ENCODE assay signal across 1 cellular context in genomic region chr20:35768731-35769664, GRCh38.
TF ChIP-seq lines count a peak whose summit lies in the region.

No MANE protein-coding gene starts in this region.

TF ChIP-seq in HepG2, 621 proteins besides CTCF, POLR2A, EP300 and RAD21 (continued from another document and continues in another):
- TF ChIP-seq HNF1B (CRISPR knock-in tag; IDR thresholded peaks at IDR 0.05) = no peak
- no peak for TF ChIP-seq MAFK (conservative IDR thresholded peaks at IDR 0.05 in 1 of 2, IDR thresholded peaks at IDR 0.05 in 1 of 2; ENCODE audit: low read length in 2 of 2)
- TF ChIP-seq SMARCC2 (IDR thresholded peaks at IDR 0.05) = 0 out of 2 replicates have a peak, but pooled peaks have one; percentile 56
- TF ChIP-seq SP4 (CRISPR knock-in tag; IDR thresholded peaks at IDR 0.05) = no peak
- TF ChIP-seq SMAD1 (CRISPR knock-in tag; IDR thresholded peaks at IDR 0.05; ENCODE audit: borderline replicate concordance, low read depth) = no peak
- TF ChIP-seq ZBTB37 (CRISPR knock-in tag; IDR thresholded peaks at IDR 0.05) = no peak
- TF ChIP-seq KMT2B (CRISPR knock-in tag; IDR thresholded peaks at IDR 0.05) = no peak
- TF ChIP-seq ISX (CRISPR knock-in tag; conservative IDR thresholded peaks at IDR 0.05) = no peak
- no peak for TF ChIP-seq ZNF572 (CRISPR knock-in tag; IDR thresholded peaks at IDR 0.05)
- TF ChIP-seq ZNF431 (CRISPR knock-in tag; IDR thresholded peaks at IDR 0.05; ENCODE audit: borderline replicate concordance, low read depth) = no peak
- peak; percentile 40; the same call in 1 of the 2 replicates for TF ChIP-seq ZNF598 (CRISPR knock-in tag; IDR thresholded peaks at IDR 0.05; ENCODE audit: borderline replicate concordance)
- TF ChIP-seq ZFP91 (CRISPR knock-in tag; IDR thresholded peaks at IDR 0.05; ENCODE audit: borderline replicate concordance) = no peak
- TF ChIP-seq RBFOX2 (IDR thresholded peaks at IDR 0.05; ENCODE audit: low read depth, low read length) = no peak
- TF ChIP-seq ZNF552 (CRISPR knock-in tag; IDR thresholded peaks at IDR 0.05; ENCODE audit: borderline replicate concordance) = no peak
- TF ChIP-seq YY1 (IDR thresholded peaks at IDR 0.05; ENCODE audit: insufficient read depth, insufficient replicate concordance, low read depth, low read length) = peak; percentile 17
- TF ChIP-seq ATRX (CRISPR knock-in tag; IDR thresholded peaks at IDR 0.05; ENCODE audit: borderline replicate concordance) = no peak
- TF ChIP-seq JDP2 (CRISPR knock-in tag; IDR thresholded peaks at IDR 0.05; ENCODE audit: borderline replicate concordance) = no peak
- no peak for TF ChIP-seq E2F2 (CRISPR knock-in tag; IDR thresholded peaks at IDR 0.05; ENCODE audit: borderline replicate concordance)
- TF ChIP-seq FOXO1 (CRISPR knock-in tag; IDR thresholded peaks at IDR 0.05) = peak; percentile 59
- no peak for TF ChIP-seq ZBTB2 (CRISPR knock-in tag; IDR thresholded peaks at IDR 0.05; ENCODE audit: low read depth)
- TF ChIP-seq ZNF12 (CRISPR knock-in tag; IDR thresholded peaks at IDR 0.05) = peak; percentile 50; the same call in 1 of the 2 replicates
- TF ChIP-seq LBX2 (CRISPR knock-in tag; IDR thresholded peaks at IDR 0.05; ENCODE audit: borderline replicate concordance) = no peak
- no peak for TF ChIP-seq RNF2 (conservative IDR thresholded peaks at IDR 0.05; ENCODE audit: low read depth)
- TF ChIP-seq ZFP82 (CRISPR knock-in tag; IDR thresholded peaks at IDR 0.05; ENCODE audit: borderline replicate concordance) = no peak
- no peak for TF ChIP-seq ZNF232 (CRISPR knock-in tag; IDR thresholded peaks at IDR 0.05; ENCODE audit: borderline replicate concordance)
- no peak for TF ChIP-seq ZC3H13 (CRISPR knock-in tag; IDR thresholded peaks at IDR 0.05)
- TF ChIP-seq LCORL (IDR thresholded peaks at IDR 0.05) = no peak
- no peak for TF ChIP-seq LCORL (CRISPR knock-in tag; IDR thresholded peaks at IDR 0.05)
- no peak for TF ChIP-seq PHF5A (CRISPR knock-in tag; IDR thresholded peaks at IDR 0.05; ENCODE audit: low read depth, unreplicated experiment)
- no peak for TF ChIP-seq ZFP41 (CRISPR knock-in tag; IDR thresholded peaks at IDR 0.05; ENCODE audit: borderline replicate concordance)
- peak in 1 of 2 experiments; percentile 88; a peak in 2 of 4 replicates for TF ChIP-seq HMGXB4 (CRISPR knock-in tag; IDR thresholded peaks at IDR 0.05; ENCODE audit: borderline replicate concordance in 1 of 2, low read depth in 1 of 2)
- no peak for TF ChIP-seq NFE2L1 (CRISPR knock-in tag; IDR thresholded peaks at IDR 0.05; ENCODE audit: borderline replicate concordance)
- TF ChIP-seq ARNT2 (CRISPR knock-in tag; IDR thresholded peaks at IDR 0.05; ENCODE audit: low read depth) = 0 out of 2 replicates have a peak, but pooled peaks have one; percentile 17
- no peak for TF ChIP-seq RFXANK (CRISPR knock-in tag; IDR thresholded peaks at IDR 0.05)
- no peak for TF ChIP-seq SP5 (CRISPR knock-in tag; IDR thresholded peaks at IDR 0.05; ENCODE audit: borderline replicate concordance, low read depth)
- TF ChIP-seq ZNF607 (CRISPR knock-in tag; IDR thresholded peaks at IDR 0.05; ENCODE audit: borderline replicate concordance) = no peak
- no peak for TF ChIP-seq ZNF276 (CRISPR knock-in tag; IDR thresholded peaks at IDR 0.05; ENCODE audit: low read depth)
- no peak for TF ChIP-seq REXO4 (CRISPR knock-in tag; IDR thresholded peaks at IDR 0.05; ENCODE audit: borderline replicate concordance)
- no peak for TF ChIP-seq GPN1 (CRISPR knock-in tag; IDR thresholded peaks at IDR 0.05; ENCODE audit: borderline replicate concordance)
- TF ChIP-seq ZNF20 (CRISPR knock-in tag; IDR thresholded peaks at IDR 0.05) = no peak
- TF ChIP-seq KAT8 (CRISPR knock-in tag; IDR thresholded peaks at IDR 0.05) = peak; percentile 91
- TF ChIP-seq ZNF350 (CRISPR knock-in tag; IDR thresholded peaks at IDR 0.05; ENCODE audit: borderline replicate concordance, low read depth) = peak; percentile 60; the same call in 1 of the 2 replicates
- TF ChIP-seq ZNF501 (CRISPR knock-in tag; IDR thresholded peaks at IDR 0.05) = peak; percentile 73
- TF ChIP-seq ZFP37 (CRISPR knock-in tag; IDR thresholded peaks at IDR 0.05; ENCODE audit: borderline replicate concordance) = no peak
- no peak for TF ChIP-seq PRDM15 (CRISPR knock-in tag; IDR thresholded peaks at IDR 0.05)
- TF ChIP-seq ZNF451 (CRISPR knock-in tag; IDR thresholded peaks at IDR 0.05) = no peak
- 0 out of 2 replicates have a peak, but pooled peaks have one; percentile 26 for TF ChIP-seq TFDP1 (CRISPR knock-in tag; IDR thresholded peaks at IDR 0.05; ENCODE audit: borderline replicate concordance)
